8 cellular contexts compared by ENCODE assay signal in genomic region chr7:117119192-117119924, GRCh38.
A peak's percentile ranks its signal among the peaks of the same experiment; 100 is the strongest.
DNase-seq lines count a peak whose midpoint lies in the region; ATAC-seq, FAIRE-seq and TF ChIP-seq lines count a peak whose summit lies in the region.

No MANE protein-coding gene starts in this region.

- TF ChIP-seq CTCF in endothelial cell of umbilical vein (IDR thresholded peaks at IDR 0.05; ENCODE audit: extremely low read depth in 1 of 2, insufficient read depth in 1 of 2, low read depth in 1 of 2, low read length in 2 of 2) = peak; percentile 74 to 79
- TF ChIP-seq CTCF in mucosa of descending colon (IDR thresholded peaks at IDR 0.05) = peak; percentile 53

- peak; percentile 56 for FAIRE-seq in endothelial cell of umbilical vein (lab: Jason Lieb, UNC)

- H3K27ac ChIP-seq in endothelial cell of umbilical vein (ENCODE audit: insufficient read depth, low read depth, low read length) = no peak overlapping the region

- ATAC-seq in HG02678 (IDR thresholded peaks at IDR 0.05; ENCODE audit: unreplicated experiment) (peak; percentile 74), mucosa of descending colon (peak; percentile 74), GM21576 (IDR thresholded peaks at IDR 0.05; ENCODE audit: unreplicated experiment) (no peak)

- dilution Hi-C loops in endothelial cell of umbilical vein (cut with MboI; ENCODE audit: extremely low pct_ligation_motif_present, low sequenced_read_pairs) = no loop called here

- intact Hi-C loops in endothelial cell of umbilical vein (cut with micrococcal nuclease) = loop anchor here (1.0 to 2.0 kb wide), 4 partner anchors 47 to 189 kb away; no protein-coding TSS in a partner anchor
- intact Hi-C loops in mucosa of descending colon (cut with DNase I, micrococcal nuclease) = loop anchor here (5.0 kb wide), 2 partner anchors 132 to 137 kb away; no protein-coding TSS in a partner anchor

- peak overlapping the region in 1 of 3 experiments; percentile 28 for H3K4me3 ChIP-seq in endothelial cell of umbilical vein (replicated peaks in 1 of 3; ENCODE audit: insufficient read depth in 1 of 3, low read depth in 1 of 3, low read length in 3 of 3)
- H3K4me3 ChIP-seq in mucosa of descending colon = no peak overlapping the region

- H3K9me3 ChIP-seq in endothelial cell of umbilical vein (replicated peaks; ENCODE audit: control insufficient read depth, insufficient read depth, low read length) = no peaks in the 10 kb centered on the region
- H3K9me3 ChIP-seq in mucosa of descending colon = no peaks in the 10 kb centered on the region

- H3K9me1 ChIP-seq in endothelial cell of umbilical vein (replicated peaks; ENCODE audit: control insufficient read depth, extremely low read depth, insufficient read depth, low read length) = no peaks in the 10 kb centered on the region

- in situ Hi-C loops in Caki2 (cut with HindIII; ENCODE audit: low pct_unique_long_range_greater_than_20kb, low sequenced_read_pairs) = no loop called here

- no TSS peak for BruUV-seq in endothelial cell of umbilical vein (replicated peaks; lab: Mats Ljungman, UMichigan)

- peak overlapping the region; percentile 87 for H3K4me2 ChIP-seq in endothelial cell of umbilical vein (ENCODE audit: insufficient read depth, low read length)

- no peak overlapping the region for H2AFZ ChIP-seq in endothelial cell of umbilical vein (ENCODE audit: low read depth, low read length)

- H3K36me3 ChIP-seq in endothelial cell of umbilical vein (ENCODE audit: control insufficient read depth in 2 of 2, extremely low read depth in 1 of 2, insufficient read depth in 2 of 2, low read length in 2 of 2) (no peaks in the 10 kb centered on the region), mucosa of descending colon (ENCODE audit: low read depth) (no peaks in the 10 kb centered on the region)

- peak overlapping the region; percentile 43 for H3K9ac ChIP-seq in endothelial cell of umbilical vein (replicated peaks; ENCODE audit: extremely low read depth, insufficient read depth, low read length)

- H3K27me3 ChIP-seq in endothelial cell of umbilical vein (ENCODE audit: control insufficient read depth in 2 of 2, insufficient read depth in 2 of 2, low read length in 2 of 2) = no peaks in the 10 kb centered on the region

- peaks cover 16% of the 10 kb centered on the region for H3K4me1 ChIP-seq in endothelial cell of umbilical vein (ENCODE audit: control insufficient read depth, extremely low read depth, insufficient read depth, low read length)
- peaks cover 2% of the 10 kb centered on the region for H3K4me1 ChIP-seq in mucosa of descending colon (ENCODE audit: low read depth)

- H3K79me2 ChIP-seq in endothelial cell of umbilical vein (ENCODE audit: control insufficient read depth, insufficient read depth, low read length) = no peaks in the 10 kb centered on the region

- POLR2A ChIA-PET in endothelial cell of umbilical vein (lab: Charles Lee) = interaction anchor here (1.6 kb wide), 1 partner anchor 131 kb away, joined by 5 read pairs; no protein-coding TSS in a partner anchor

- DNase-seq in Caki2 (ENCODE audit: low read depth) = peak; percentile 20
- peak; percentile 36 for DNase-seq in NCI-H748 treated with DMSO at 0.1 percent for 48 hours (lab: John Stamatoyannopoulos, UW)
- peak; percentile 42 to 62 for DNase-seq in activated CD8-positive, alpha-beta memory T cell treated with anti-CD3 and anti-CD28 coated beads for 1 hour (ENCODE audit: extremely low read depth in 1 of 2, low read depth in 1 of 2)
- DNase-seq in endothelial cell of umbilical vein (ENCODE audit: low read depth, low spot score) = peak; percentile 84
- peak in 2 of 3 donors; percentile 77 to 91 for DNase-seq in mucosa of descending colon
- DNase-seq in stimulated activated CD8-positive, alpha-beta memory T cell treated with anti-CD3 and anti-CD28 coated beads, Interleukin-4, amount 100 ng/mL, for 48 hours = peak; percentile 88

- H4K20me1 ChIP-seq in endothelial cell of umbilical vein (replicated peaks; ENCODE audit: control insufficient read depth, extremely low read depth, insufficient read depth, low read length) = no peaks in the 10 kb centered on the region

- TF ChIP-seq POLR2A in endothelial cell of umbilical vein (IDR thresholded peaks at IDR 0.05; ENCODE audit: low read depth, low read length) = no peak

- CTCF ChIA-PET in endothelial cell of umbilical vein (lab: Charles Lee) = interaction anchor here (0.7 to 13.4 kb wide), 27 partner anchors 8 to 189 kb away, joined by 3 to 700 read pairs (median 4); partner anchors contain the start of gene ST7

TF ChIP-seq in endothelial cell of umbilical vein, 7 proteins besides CTCF, POLR2A, EP300 and RAD21:
- TF ChIP-seq JUN (IDR thresholded peaks at IDR 0.05; ENCODE audit: borderline replicate concordance, insufficient read depth, insufficient read length, low read depth) (no peak), MAX (IDR thresholded peaks at IDR 0.05; ENCODE audit: insufficient read depth, insufficient read length) (no peak), FOS (IDR thresholded peaks at IDR 0.05; ENCODE audit: borderline replicate concordance, insufficient read depth, low read length) (no peak), MYC (IDR thresholded peaks at IDR 0.05; ENCODE audit: low read depth, low read length) (no peak), EZH2 (IDR thresholded peaks at IDR 0.05; ENCODE audit: borderline replicate concordance, low read depth, low read length, severe bottlenecking) (no peak), GATA2 (IDR thresholded peaks at IDR 0.05; ENCODE audit: insufficient read depth, insufficient read length, low read depth, low read length) (no peak), POLR2AphosphoS5 (IDR thresholded peaks at IDR 0.05; ENCODE audit: insufficient read depth, low read depth, low read length) (no peak)

Comparison
In these comparisons a context has a peak if more than half of its experiments do, and no peak if none do; other contexts are left out.
1. DNase-seq: peak in every context shown above with its lines; median percentile 88 in stimulated activated CD8-positive, alpha-beta memory T cell treated with anti-CD3 and anti-CD28 coated beads, Interleukin-4, amount 100 ng/mL, for 48 hours; 84 in endothelial cell of umbilical vein; 84 in mucosa of descending colon; 52 in activated CD8-positive, alpha-beta memory T cell treated with anti-CD3 and anti-CD28 coated beads for 1 hour; 36 in NCI-H748 treated with DMSO at 0.1 percent for 48 hours; 20 in Caki2.